In the genomic region with DNA sequence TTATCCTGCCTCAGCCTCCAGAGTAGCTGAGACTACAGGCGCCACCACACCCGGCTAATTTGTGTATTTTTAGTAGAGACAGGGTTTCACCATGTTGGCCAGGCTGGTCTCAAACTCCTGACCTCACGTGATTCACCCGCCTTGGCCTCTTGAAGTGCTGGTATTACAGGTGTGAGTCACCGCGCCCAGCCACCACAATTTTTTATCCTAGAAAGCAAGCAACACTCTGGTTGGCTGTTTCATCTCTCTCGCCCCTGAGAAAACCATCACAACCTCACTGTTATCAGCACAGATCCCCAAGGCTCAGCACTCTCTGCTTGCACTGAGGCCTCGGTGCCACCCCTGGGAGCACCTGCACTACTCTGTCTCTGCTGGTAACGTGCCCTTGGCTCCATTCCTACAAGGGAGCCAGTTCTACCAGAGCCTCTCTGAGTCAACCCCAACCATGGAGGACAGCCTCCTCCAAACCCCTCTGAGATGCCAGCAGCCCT, we compare ENCODE assay signal across 24 cellular contexts.
DNase-seq lines count a peak whose midpoint lies in the region; ATAC-seq and TF ChIP-seq lines count a peak whose summit lies in the region.
"Had no signal": no experiment of that assay in that cellular context is flagged by ENCODE, and none has a peak within 500 bp of the region (broad histone marks: within the 10 kb centered on the region; RNA-seq: fewer than 3 reads in every experiment).

No MANE protein-coding gene starts in this region.

- H3K4me1 ChIP-seq in SJSA1 (replicated peaks) = peaks cover 23% of the 10 kb centered on the region
- no peaks in the 10 kb centered on the region for H3K4me1 ChIP-seq in tibial nerve
- no peaks in the 10 kb centered on the region for H3K4me1 ChIP-seq in suprapubic skin
- H3K4me1 ChIP-seq: ascending aorta, colonic mucosa, thyroid gland had no signal

- H3K4me3 ChIP-seq in SJSA1 = no peak overlapping the region
- H3K4me3 ChIP-seq in tibial nerve = no peak overlapping the region
- no peak overlapping the region for H3K4me3 ChIP-seq in suprapubic skin
- H3K4me3 ChIP-seq: ascending aorta, colonic mucosa, GM23338, lung, thyroid gland had no signal

- H3K27ac ChIP-seq in SJSA1 (peak overlapping the region; percentile 46), tibial nerve (no peak overlapping the region), suprapubic skin (no peak overlapping the region)
- H3K27ac ChIP-seq: ascending aorta, colonic mucosa, thyroid gland, WERI-Rb-1 had no signal

- DNase-seq in EH (ENCODE audit: low read depth) = peak; percentile 14
- DNase-seq in HT1080 (ENCODE audit: low read depth) = peak; percentile 88
- DNase-seq in SJSA1 (ENCODE audit: low read depth in 1 of 2, low spot score in 2 of 2) = peak; percentile 87 to 93
- DNase-seq in glomerular visceral epithelial cell (ENCODE audit: extremely low spot score) = peak; percentile 68
- no peak for DNase-seq in tibial nerve (ENCODE audit: low spot score in 2 of 2)
- no peak for DNase-seq in NCI-H128 (lab: John Stamatoyannopoulos, UW; ENCODE audit: unreplicated experiment)
- DNase-seq in suprapubic skin (ENCODE audit: low spot score in 2 of 2) = no peak
- DNase-seq: activated CD4-positive, alpha-beta T cell treated with anti-CD3 and anti-CD28 coated beads, Interleukin-2, amount 50 U/mL, for 4 hours; activated naive CD4-positive, alpha-beta T cell treated with anti-CD3 and anti-CD28 coated beads, Interleukin-2, amount 10 ng/mL, durations not matched to agents 7 days and 5 days; activated T-cell treated with anti-CD3 and anti-CD28 coated beads, Interleukin-2, amount 50 U/mL, for 4 hours; CD8-positive, alpha-beta memory T cell; colonic mucosa; hippocampal formation; NCI-H2081; NCI-H510A treated with DMSO at 0.1 percent for 48 hours; SIG-M5; thyroid gland; WERI-Rb-1 had no signal

- no peak for ATAC-seq in HG03571 (IDR thresholded peaks at IDR 0.05; ENCODE audit: unreplicated experiment)
- ATAC-seq: activated T-cell treated with anti-CD3 and anti-CD28 coated beads, Interleukin-2, amount 50 U/mL, for 4 hours; GM23338; sciatic nerve; stimulated activated memory B cell treated with anti-CD40 and anti-IgM and Interleukin-4, amounts not matched to agents 10 μg/mL and 1 μg/mL and 100 μg/mL, for 72 hours had no signal

- no peaks in the 10 kb centered on the region for H3K9me3 ChIP-seq in SJSA1 (replicated peaks)
- no peaks in the 10 kb centered on the region for H3K9me3 ChIP-seq in tibial nerve
- H3K9me3 ChIP-seq in suprapubic skin = no peaks in the 10 kb centered on the region
- H3K9me3 ChIP-seq: ascending aorta, colonic mucosa, thyroid gland had no signal

- no peak for TF ChIP-seq POLR2A in tibial nerve (IDR thresholded peaks at IDR 0.05)
- no peak for TF ChIP-seq POLR2A in suprapubic skin (IDR thresholded peaks at IDR 0.05)

- H3K36me3 ChIP-seq in SJSA1 (no peaks in the 10 kb centered on the region), tibial nerve (no peaks in the 10 kb centered on the region), suprapubic skin (no peaks in the 10 kb centered on the region)
- H3K36me3 ChIP-seq: ascending aorta, colonic mucosa, thyroid gland, WERI-Rb-1 had no signal

- H3K27me3 ChIP-seq in SJSA1 (replicated peaks) (no peaks in the 10 kb centered on the region), tibial nerve (no peaks in the 10 kb centered on the region), suprapubic skin (peaks cover 7% of the 10 kb centered on the region)
- H3K27me3 ChIP-seq: ascending aorta, colonic mucosa, thyroid gland had no signal

- TF ChIP-seq CTCF in tibial nerve (IDR thresholded peaks at IDR 0.05) (no peak), suprapubic skin (IDR thresholded peaks at IDR 0.05) (no peak)

- TF ChIP-seq EP300 in tibial nerve (IDR thresholded peaks at IDR 0.05) = no peak
- no peak for TF ChIP-seq EP300 in suprapubic skin (IDR thresholded peaks at IDR 0.05)

- 89 to 93% methylated on average over 9 of the region's 9 CpGs for WGBS in tibial nerve, 2 donors
- 89% methylated on average over 9 of the region's 9 CpGs for WGBS in suprapubic skin

Comparison
In these comparisons a context has a peak if more than half of its experiments do, and no peak if none do; other contexts are left out.
1. DNase-seq: peak in EH (single experiment), HT1080 (single experiment), SJSA1 (2 of 2) and glomerular visceral epithelial cell (single experiment); none in tibial nerve (0 of 2), NCI-H128 (single experiment) and suprapubic skin (0 of 2).